21 cellular contexts compared by ENCODE assay signal in the genomic region with DNA sequence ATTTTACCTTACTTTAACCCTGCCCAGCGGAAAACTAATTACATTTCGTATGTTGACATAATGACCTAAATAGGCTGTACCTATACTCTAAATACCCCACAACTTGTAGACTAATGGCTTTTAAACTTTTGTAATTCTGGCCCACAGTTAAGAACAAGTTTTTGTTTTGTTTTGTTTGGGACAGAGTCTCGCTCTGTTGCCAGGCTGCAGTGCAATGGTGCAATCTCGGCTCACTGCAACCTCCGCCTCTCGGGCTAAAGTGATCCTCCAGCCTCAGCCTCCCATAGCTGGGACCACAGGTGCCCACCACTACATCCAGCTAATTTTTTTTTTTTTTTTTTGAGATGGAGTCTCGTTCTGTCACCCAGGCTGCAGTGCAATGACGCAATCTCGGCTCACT.
"Had no signal": no experiment of that assay in that cellular context is flagged by ENCODE, and none has a peak within 500 bp of the region (broad histone marks: within the 10 kb centered on the region; RNA-seq: fewer than 3 reads in every experiment).

No MANE protein-coding gene starts in this region.

- H3K36me3 ChIP-seq: SJSA1 had no signal

- DNase-seq: KG1, MM.1S, NCI-H1092, NCI-H1105 treated with DMSO at 0.1 percent for 48 hours, NCI-H1436, NCI-H187, NCI-H2029, NCI-H2081 treated with DMSO at 0.1 percent for 48 hours, NCI-H2171, NCI-H226, NCI-H446, NCI-H510A, NCI-H524 treated with DMSO at 0.1 percent for 48 hours, NCI-H69, NCI-H774, Right ventricle myocardium superior, RPMI8226, SIG-M5 had no signal

- H3K4me3 Mint-ChIP-seq: IgD-negative memory B cell had no signal

- H3K9me3 Mint-ChIP-seq: IgD-negative memory B cell had no signal

- H3K9me3 ChIP-seq: SJSA1 had no signal

- H3K36me3 Mint-ChIP-seq: IgD-negative memory B cell had no signal

- H3K27ac Mint-ChIP-seq: IgD-negative memory B cell had no signal

- H3K27me3 ChIP-seq: SJSA1 had no signal

- H3K27ac ChIP-seq: SJSA1, SK-N-MC had no signal

- H3K4me3 ChIP-seq: SJSA1, SK-N-MC had no signal
